8 cellular contexts compared by ENCODE assay signal in genomic region chr6:98834060-98835031, GRCh38. TPM values are rescaled to one million over a fixed set of nuclear protein-coding genes. Genes with fewer than 3 reads are reported as not detected.
DNase-seq lines count a peak whose midpoint lies in the region; ATAC-seq and TF ChIP-seq lines count a peak whose summit lies in the region.

TSS of gene POU3F2 (plus strand) at chr6:98834574. CDS start at chr6:98834874, 300 bp downstream.

- no peaks in the 10 kb centered on the region for H3K36me3 ChIP-seq in stomach

- H3K36me3 Mint-ChIP-seq in activated T-helper 1 cell treated with anti-CD3 and anti-CD28 coated beads, Interleukin-12 subunit alpha, Interleukin-12 subunit beta, Interleukin-2, Interleukin-4 antibody, amounts not matched to agents 30 ng/mL and 10 ng/mL and 1 ng/mL, durations not matched to agents 14 hours and 24 hours and 36 hours (ENCODE audit: low read depth) = peaks cover 3% of the 10 kb centered on the region
- no peaks in the 10 kb centered on the region for H3K36me3 Mint-ChIP-seq in natural killer cell treated with Interleukin-12 subunit alpha and Interleukin-12 subunit beta and Interleukin-15 and Interleukin-18, amount 100 ng/mL, for 72 hours

- H3K27me3 Mint-ChIP-seq in activated T-helper 1 cell treated with anti-CD3 and anti-CD28 coated beads, Interleukin-12 subunit alpha, Interleukin-12 subunit beta, Interleukin-2, Interleukin-4 antibody, amounts not matched to agents 30 ng/mL and 10 ng/mL and 1 ng/mL, durations not matched to agents 14 hours and 24 hours and 36 hours (ENCODE audit: insufficient read depth) = peaks cover 81% of the 10 kb centered on the region
- H3K27me3 Mint-ChIP-seq in natural killer cell treated with Interleukin-12 subunit alpha and Interleukin-12 subunit beta and Interleukin-15 and Interleukin-18, amount 100 ng/mL, for 72 hours = peaks cover 52 to 77% of the 10 kb centered on the region in 2 donors

- WGBS in stomach, 5 donors = 0 to 1% (median 1%) methylated on average over 67 to 83 of the region's 83 CpGs

- no peaks in the 10 kb centered on the region for H3K9me3 ChIP-seq in stomach

- intact Hi-C loops in activated T-helper 1 cell treated with anti-CD3 and anti-CD28 coated beads, Interleukin-12 subunit alpha, Interleukin-12 subunit beta, Interleukin-2, Interleukin-4 antibody, amounts not matched to agents 30 ng/mL and 10 ng/mL and 1 ng/mL, durations not matched to agents 14 hours and 24 hours and 36 hours (cut with micrococcal nuclease) = loop anchor here (1.0 to 5.0 kb wide), 4 partner anchors 9 to 1613 kb away; no protein-coding TSS in a partner anchor
- intact Hi-C loops in stomach (cut with DNase I; ENCODE audit: low total_unique reads) = no loop called here

- H3K4me1 Mint-ChIP-seq in activated T-helper 1 cell treated with anti-CD3 and anti-CD28 coated beads, Interleukin-12 subunit alpha, Interleukin-12 subunit beta, Interleukin-2, Interleukin-4 antibody, amounts not matched to agents 30 ng/mL and 10 ng/mL and 1 ng/mL, durations not matched to agents 14 hours and 24 hours and 36 hours (ENCODE audit: low read depth) = peaks cover 17% of the 10 kb centered on the region
- H3K4me1 Mint-ChIP-seq in natural killer cell treated with Interleukin-12 subunit alpha and Interleukin-12 subunit beta and Interleukin-15 and Interleukin-18, amount 100 ng/mL, for 72 hours (ENCODE audit: low read depth in 2 of 2) = peaks cover 25 to 33% of the 10 kb centered on the region in 2 donors

- H3K4me3 ChIP-seq in stomach = peak within 1 kb of the TSS; percentile 51 to 68 (median 62)

- H3K27me3 ChIP-seq in stomach = peaks cover 40 to 100% (median 99%) of the 10 kb centered on the region in 3 donors

- H3K27ac ChIP-seq in stomach = no peak within 1 kb of the TSS

- peak; percentile 97 for DNase-seq in COLO829 (ENCODE audit: low spot score)
- DNase-seq in HT1080 (ENCODE audit: low read depth) = peak; percentile 93
- peak; percentile 33 for DNase-seq in NOMO-1 treated with DMSO at 0.1 percent for 48 hours (lab: John Stamatoyannopoulos, UW; ENCODE audit: unreplicated experiment)
- DNase-seq in activated T-helper 1 cell treated with anti-CD3 and anti-CD28 coated beads, Interleukin-12 subunit alpha, Interleukin-12 subunit beta, Interleukin-2, Interleukin-4 antibody, amounts not matched to agents 30 ng/mL and 10 ng/mL and 1 ng/mL, durations not matched to agents 14 hours and 24 hours and 36 hours (ENCODE audit: low spot score) = peak; percentile 33
- peak; percentile 37 for DNase-seq in fibroblast of peridontal ligament (ENCODE audit: extremely low read depth)
- peak; percentile 69 for DNase-seq in natural killer cell treated with Interleukin-12 subunit alpha and Interleukin-12 subunit beta and Interleukin-15 and Interleukin-18, amount 100 ng/mL, for 72 hours (ENCODE audit: low spot score)
- peak; percentile 60 for DNase-seq in stomach

- peaks cover 52 to 61% (median 53%) of the 10 kb centered on the region in 4 donors for H3K4me1 ChIP-seq in stomach

- TF ChIP-seq EP300 in stomach (IDR thresholded peaks at IDR 0.05) = no peak

- H3K27ac Mint-ChIP-seq in activated T-helper 1 cell treated with anti-CD3 and anti-CD28 coated beads, Interleukin-12 subunit alpha, Interleukin-12 subunit beta, Interleukin-2, Interleukin-4 antibody, amounts not matched to agents 30 ng/mL and 10 ng/mL and 1 ng/mL, durations not matched to agents 14 hours and 24 hours and 36 hours = peak within 1 kb of the TSS; percentile 87
- H3K27ac Mint-ChIP-seq in natural killer cell treated with Interleukin-12 subunit alpha and Interleukin-12 subunit beta and Interleukin-15 and Interleukin-18, amount 100 ng/mL, for 72 hours = peak within 1 kb of the TSS in 1 of 2 donors; percentile 10

- H3K9me3 Mint-ChIP-seq in activated T-helper 1 cell treated with anti-CD3 and anti-CD28 coated beads, Interleukin-12 subunit alpha, Interleukin-12 subunit beta, Interleukin-2, Interleukin-4 antibody, amounts not matched to agents 30 ng/mL and 10 ng/mL and 1 ng/mL, durations not matched to agents 14 hours and 24 hours and 36 hours = no peaks in the 10 kb centered on the region
- no peaks in the 10 kb centered on the region for H3K9me3 Mint-ChIP-seq in natural killer cell treated with Interleukin-12 subunit alpha and Interleukin-12 subunit beta and Interleukin-15 and Interleukin-18, amount 100 ng/mL, for 72 hours

- H3K4me3 Mint-ChIP-seq in activated T-helper 1 cell treated with anti-CD3 and anti-CD28 coated beads, Interleukin-12 subunit alpha, Interleukin-12 subunit beta, Interleukin-2, Interleukin-4 antibody, amounts not matched to agents 30 ng/mL and 10 ng/mL and 1 ng/mL, durations not matched to agents 14 hours and 24 hours and 36 hours = peak within 1 kb of the TSS; percentile 84
- H3K4me3 Mint-ChIP-seq in natural killer cell treated with Interleukin-12 subunit alpha and Interleukin-12 subunit beta and Interleukin-15 and Interleukin-18, amount 100 ng/mL, for 72 hours = peak within 1 kb of the TSS; percentile 81

- TF ChIP-seq CTCF in stomach (IDR thresholded peaks at IDR 0.05) = no peak

- peak; percentile 69 for ATAC-seq in GM21423 (IDR thresholded peaks at IDR 0.05; ENCODE audit: unreplicated experiment)
- peak; percentile 84 to 90 for ATAC-seq in natural killer cell treated with Interleukin-12 subunit alpha and Interleukin-12 subunit beta and Interleukin-15 and Interleukin-18, amount 100 ng/mL, for 72 hours

- TF ChIP-seq POLR2A in stomach (IDR thresholded peaks at IDR 0.05) = no peak

RNA-seq across cellular contexts. Expression of gene POU3F2, which starts in this region (rescaled TPM):
- total RNA-seq in HT1080 (2014; rRNA removed; shearing (Covaris generic)) = 1.6 and 2.4 TPM in 2 replicates
- polyA plus RNA-seq in HT1080 (2015; cell fraction: cytosol; rRNA removed) = 1.6 and 1.7 TPM in 2 replicates
- polyA plus RNA-seq in HT1080 (2015; cell fraction: nucleus; rRNA removed) = 2.9 and 3.0 TPM in 2 replicates
- not detected in 2 replicates for total RNA-seq in activated T-helper 1 cell treated with anti-CD3 and anti-CD28 coated beads, Interleukin-12 subunit alpha, Interleukin-12 subunit beta, Interleukin-2, Interleukin-4 antibody, amounts not matched to agents 30 ng/mL and 10 ng/mL and 1 ng/mL, durations not matched to agents 14 hours and 24 hours and 36 hours
- not detected for total RNA-seq in natural killer cell treated with Interleukin-12 subunit alpha and Interleukin-12 subunit beta and Interleukin-15 and Interleukin-18, amount 100 ng/mL, for 72 hours
- total RNA-seq in stomach = under 1 TPM in 1 of 5 donors, not detected in 4; under 0.01 TPM
- polyA plus RNA-seq in stomach = not detected

Comparison
In these comparisons a context has a peak if more than half of its experiments do, and no peak if none do; other contexts are left out.
1. Peak in DNase-seq in activated T-helper 1 cell treated with anti-CD3 and anti-CD28 coated beads, Interleukin-12 subunit alpha, Interleukin-12 subunit beta, Interleukin-2, Interleukin-4 antibody, amounts not matched to agents 30 ng/mL and 10 ng/mL and 1 ng/mL, durations not matched to agents 14 hours and 24 hours and 36 hours; RNA of the gene not detected or under 1 TPM.
2. Peak in DNase-seq and ATAC-seq in natural killer cell treated with Interleukin-12 subunit alpha and Interleukin-12 subunit beta and Interleukin-15 and Interleukin-18, amount 100 ng/mL, for 72 hours; RNA of the gene not detected or under 1 TPM.
3. Peak in DNase-seq and H3K4me3 ChIP-seq in stomach; RNA of the gene not detected or under 1 TPM.
4. DNase-seq: peak in every context shown above with its lines; median percentile 97 in COLO829; 93 in HT1080; 69 in natural killer cell treated with Interleukin-12 subunit alpha and Interleukin-12 subunit beta and Interleukin-15 and Interleukin-18, amount 100 ng/mL, for 72 hours; 60 in stomach; 37 in fibroblast of peridontal ligament; 33 in NOMO-1 treated with DMSO at 0.1 percent for 48 hours; 33 in activated T-helper 1 cell treated with anti-CD3 and anti-CD28 coated beads, Interleukin-12 subunit alpha, Interleukin-12 subunit beta, Interleukin-2, Interleukin-4 antibody, amounts not matched to agents 30 ng/mL and 10 ng/mL and 1 ng/mL, durations not matched to agents 14 hours and 24 hours and 36 hours.